Comparison of ENCODE assay signal across 9 cellular contexts in genomic region chr3:55571913-55572312, GRCh38.
DNase-seq lines count a peak whose midpoint lies in the region; ATAC-seq and TF ChIP-seq lines count a peak whose summit lies in the region.
"Had no signal": no experiment of that assay in that cellular context is flagged by ENCODE, and none has a peak within 500 bp of the region (broad histone marks: within the 10 kb centered on the region; RNA-seq: fewer than 3 reads in every experiment).

No MANE protein-coding gene starts in this region.

- H3K36me3 ChIP-seq in left ventricle myocardium inferior (no peaks in the 10 kb centered on the region), osteoblast (ENCODE audit: insufficient read depth, low read length) (no peaks in the 10 kb centered on the region)

- H3K27me3 ChIP-seq in left ventricle myocardium inferior (ENCODE audit: low read depth): no peaks in the 10 kb centered on the region
- no peaks in the 10 kb centered on the region for H3K27me3 ChIP-seq in osteoblast (ENCODE audit: insufficient read depth, low read length)

- H3K27ac ChIP-seq in left ventricle myocardium inferior (replicated peaks): peak overlapping the region; percentile 67
- no peak overlapping the region for H3K27ac ChIP-seq in osteoblast (ENCODE audit: low read depth, low read length)

- H3K4me3 ChIP-seq in left ventricle myocardium inferior (no peak overlapping the region), osteoblast (ENCODE audit: insufficient read depth, low read length) (no peak overlapping the region)

- ATAC-seq in GM21447 (IDR thresholded peaks at IDR 0.05; ENCODE audit: unreplicated experiment) (no peak), GM21381 (IDR thresholded peaks at IDR 0.05; ENCODE audit: unreplicated experiment) (no peak), GM19395 (IDR thresholded peaks at IDR 0.05; ENCODE audit: unreplicated experiment) (no peak)

- H3K4me1 ChIP-seq in left ventricle myocardium inferior: peaks cover 26% of the 10 kb centered on the region
- H3K4me1 ChIP-seq in osteoblast (ENCODE audit: insufficient read depth, low read length): peaks cover 3% of the 10 kb centered on the region

- TF ChIP-seq CTCF in left ventricle myocardium inferior (IDR thresholded peaks at IDR 0.05; ENCODE audit: borderline replicate concordance): peak; percentile 66
- TF ChIP-seq CTCF in osteoblast (IDR thresholded peaks at IDR 0.05; ENCODE audit: extremely low read depth, low read depth, low read length): no peak

- H3K9me3 ChIP-seq in left ventricle myocardium inferior (replicated peaks) (no peaks in the 10 kb centered on the region), osteoblast (ENCODE audit: low read depth, low read length) (no peaks in the 10 kb centered on the region)

- H2AFZ ChIP-seq in osteoblast (ENCODE audit: low read length): no peak overlapping the region

- H3K4me2 ChIP-seq in osteoblast (ENCODE audit: insufficient read depth, low read length): peak overlapping the region; percentile 22

- H4K20me1 ChIP-seq in osteoblast (ENCODE audit: insufficient read depth, low read length): no peaks in the 10 kb centered on the region

- intact Hi-C loops in left ventricle myocardium inferior (cut with micrococcal nuclease): no loop called here

- peak; percentile 25 for DNase-seq in DMS153 (lab: John Stamatoyannopoulos, UW)
- DNase-seq in SHP77 (lab: John Stamatoyannopoulos, UW): peak; percentile 14 to 50
- peak; percentile 64 for DNase-seq in left ventricle myocardium inferior
- DNase-seq in osteoblast (ENCODE audit: insufficient read length, low spot score, missing footprints): no peak
- DNase-seq in NCI-H2171 (lab: John Stamatoyannopoulos, UW): no peak
- DNase-seq: CD4-positive, CD25-positive, alpha-beta regulatory T cell had no signal

- H3K79me2 ChIP-seq in osteoblast (ENCODE audit: insufficient read depth, low read length): no peaks in the 10 kb centered on the region

Comparison
In these comparisons a context has a peak if more than half of its experiments do, and no peak if none do; other contexts are left out.
1. DNase-seq: peak in DMS153 (single experiment), SHP77 (2 of 2) and left ventricle myocardium inferior (single experiment); none in osteoblast (single experiment) and NCI-H2171 (single experiment).